ENCODE assay signal across 15 cellular contexts in the genomic region with DNA sequence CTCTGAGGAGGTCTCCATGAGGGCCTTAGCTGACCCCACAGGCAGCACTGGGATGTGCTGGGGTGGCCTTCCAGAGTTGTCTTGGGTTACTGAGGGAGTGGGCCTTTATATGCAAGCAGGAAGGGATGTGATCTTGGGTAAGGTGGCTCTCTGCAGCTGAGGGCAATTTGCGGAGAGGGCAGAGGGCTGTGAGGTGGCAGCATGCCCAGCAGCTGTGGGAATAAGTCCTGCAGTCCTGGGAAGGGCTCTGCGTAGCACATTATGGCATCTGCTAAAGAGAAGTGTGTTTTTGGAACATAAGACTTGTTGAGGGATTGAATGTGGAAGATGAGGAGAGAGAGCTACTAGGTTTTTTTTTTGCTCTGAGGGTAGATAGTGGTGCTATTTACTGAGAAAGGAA.
"Had no signal": no experiment of that assay in that cellular context is flagged by ENCODE, and none has a peak within 500 bp of the region (broad histone marks: within the 10 kb centered on the region; RNA-seq: fewer than 3 reads in every experiment).

No MANE protein-coding gene starts in this region.

- H3K4me1 ChIP-seq: right atrium auricular region, transverse colon had no signal

- H3K27ac ChIP-seq: right atrium auricular region, transverse colon had no signal

- H3K36me3 ChIP-seq: right atrium auricular region, transverse colon had no signal

- H3K4me3 ChIP-seq: right atrium auricular region, smooth muscle cell, transverse colon had no signal

- DNase-seq: activated naive CD4-positive, alpha-beta T cell; activated naive CD8-positive, alpha-beta T cell treated with anti-CD3 and anti-CD28 coated beads, Interleukin-2, amount 10 ng/mL, durations not matched to agents 7 days and 5 days; effector memory CD4-positive, alpha-beta T cell; foreskin melanocyte; left ventricle myocardium superior; mesenchymal stem cell; occipital lobe; stimulated activated CD4-positive, alpha-beta T cell treated with anti-CD3 and anti-CD28 coated beads, Interleukin-4, amount 100 ng/mL, for 4 hours; stimulated activated CD8-positive, alpha-beta memory T cell treated with anti-CD3 and anti-CD28 coated beads, Interleukin-4, amount 100 ng/mL, for 48 hours; stimulated activated naive CD8-positive, alpha-beta T cell treated with anti-CD3 and anti-CD28 coated beads, Interleukin-15, Interleukin-2, amounts not matched to agents 100 U/mL and 50 U/mL, for 24 hours; T-helper 2 cell; transverse colon had no signal

- H3K27me3 ChIP-seq: right atrium auricular region, transverse colon had no signal

- ATAC-seq: left ventricle myocardium superior; stimulated activated naive CD8-positive, alpha-beta T cell treated with anti-CD3 and anti-CD28 coated beads, Interleukin-15, Interleukin-2, amounts not matched to agents 100 U/mL and 50 U/mL, for 24 hours; WTC11 had no signal

- H3K9me3 ChIP-seq: right atrium auricular region, transverse colon had no signal
